ENCODE assay signal across 18 cellular contexts in genomic region chr3:7874116-7874515, GRCh38.
DNase-seq lines count a peak whose midpoint lies in the region; ATAC-seq and TF ChIP-seq lines count a peak whose summit lies in the region.
"Had no signal": no experiment of that assay in that cellular context is flagged by ENCODE, and none has a peak within 500 bp of the region (broad histone marks: within the 10 kb centered on the region; RNA-seq: fewer than 3 reads in every experiment).

No MANE protein-coding gene starts in this region.

- H3K27me3 Mint-ChIP-seq in osteocyte (ENCODE audit: unreplicated experiment): no peaks in the 10 kb centered on the region
- H3K27me3 Mint-ChIP-seq in T-cell: no peaks in the 10 kb centered on the region
- H3K27me3 Mint-ChIP-seq: IgD-negative memory B cell had no signal

- H3K4me3 ChIP-seq in astrocyte of the spinal cord (ENCODE audit: low read depth, low read length): no peak overlapping the region
- H3K4me3 ChIP-seq in fibroblast of pulmonary artery (replicated peaks; ENCODE audit: low read depth, low read length): no peak overlapping the region
- H3K4me3 ChIP-seq: Peyer's patch had no signal

- H3K4me1 Mint-ChIP-seq in osteocyte (ENCODE audit: unreplicated experiment) (no peaks in the 10 kb centered on the region), T-cell (peaks cover 35 to 46% (median 42%) of the 10 kb centered on the region in 3 donors)
- H3K4me1 Mint-ChIP-seq: IgD-negative memory B cell had no signal

- CTCF ChIA-PET in T-cell (lab: Charles Lee): no interaction called here

- DNase-seq in NCI-H226: peak; percentile 68
- DNase-seq in astrocyte of the spinal cord (ENCODE audit: low read depth, low spot score): peak; percentile 10
- DNase-seq in fibroblast of pulmonary artery (ENCODE audit: low read depth): peak; percentile 55
- peak; percentile 24 for DNase-seq in pulmonary artery endothelial cell (ENCODE audit: low read depth, low spot score)
- DNase-seq in osteocyte (ENCODE audit: extremely low spot score, unreplicated experiment): no peak
- no peak for DNase-seq in NCI-H526 treated with DMSO at 0.1 percent for 48 hours (lab: John Stamatoyannopoulos, UW)
- DNase-seq in T-cell: no peak
- DNase-seq: CD8-positive, alpha-beta T cell; GF-D8; Kasumi-1; MM.1S; NCI-H1092 treated with DMSO at 0.1 percent for 48 hours; NCI-H2081 treated with DMSO at 0.1 percent for 48 hours; NCI-H524; Peyer's patch; SHP77 had no signal

- in situ Hi-C loops in astrocyte of the spinal cord (cut with HindIII; ENCODE audit: low sequenced_read_pairs): no loop called here

- ATAC-seq in HG02981 (IDR thresholded peaks at IDR 0.05; ENCODE audit: unreplicated experiment): no peak
- ATAC-seq in T-cell (replicated peaks in 1 of 4): no peak
- ATAC-seq: CD8-positive, alpha-beta T cell had no signal

- H3K36me3 Mint-ChIP-seq in osteocyte (ENCODE audit: unreplicated experiment): no peaks in the 10 kb centered on the region
- no peaks in the 10 kb centered on the region for H3K36me3 Mint-ChIP-seq in T-cell
- H3K36me3 Mint-ChIP-seq: CD8-positive, alpha-beta T cell; IgD-negative memory B cell had no signal

- H3K4me3 Mint-ChIP-seq in osteocyte (ENCODE audit: unreplicated experiment) (no peak overlapping the region), T-cell (no peak overlapping the region)
- H3K4me3 Mint-ChIP-seq: CD8-positive, alpha-beta T cell; IgD-negative memory B cell had no signal

- TF ChIP-seq CTCF in astrocyte of the spinal cord (IDR thresholded peaks at IDR 0.05; ENCODE audit: low read depth, low read length): no peak
- TF ChIP-seq CTCF in fibroblast of pulmonary artery (IDR thresholded peaks at IDR 0.05; ENCODE audit: low read length, missing control alignments): no peak
- no peak for TF ChIP-seq CTCF in osteocyte (IDR thresholded peaks at IDR 0.05)

- POLR2A ChIA-PET in T-cell (lab: Charles Lee): no interaction called here

- H3K27ac Mint-ChIP-seq in osteocyte (ENCODE audit: unreplicated experiment) (no peak overlapping the region), T-cell (no peak overlapping the region)
- H3K27ac Mint-ChIP-seq: CD8-positive, alpha-beta T cell; IgD-negative memory B cell had no signal

- H3K9me3 Mint-ChIP-seq in osteocyte (ENCODE audit: unreplicated experiment) (peaks cover 2% of the 10 kb centered on the region), T-cell (peaks cover 1 to 18% (median 5%) of the 10 kb centered on the region in 3 donors)

Comparison
In these comparisons a context has a peak if more than half of its experiments do, and no peak if none do; other contexts are left out.
1. DNase-seq: peak in NCI-H226 (single experiment), astrocyte of the spinal cord (single experiment), fibroblast of pulmonary artery (single experiment) and pulmonary artery endothelial cell (single experiment); none in osteocyte (single experiment), NCI-H526 treated with DMSO at 0.1 percent for 48 hours (single experiment) and T-cell (0 of 34).